In the genomic region with DNA sequence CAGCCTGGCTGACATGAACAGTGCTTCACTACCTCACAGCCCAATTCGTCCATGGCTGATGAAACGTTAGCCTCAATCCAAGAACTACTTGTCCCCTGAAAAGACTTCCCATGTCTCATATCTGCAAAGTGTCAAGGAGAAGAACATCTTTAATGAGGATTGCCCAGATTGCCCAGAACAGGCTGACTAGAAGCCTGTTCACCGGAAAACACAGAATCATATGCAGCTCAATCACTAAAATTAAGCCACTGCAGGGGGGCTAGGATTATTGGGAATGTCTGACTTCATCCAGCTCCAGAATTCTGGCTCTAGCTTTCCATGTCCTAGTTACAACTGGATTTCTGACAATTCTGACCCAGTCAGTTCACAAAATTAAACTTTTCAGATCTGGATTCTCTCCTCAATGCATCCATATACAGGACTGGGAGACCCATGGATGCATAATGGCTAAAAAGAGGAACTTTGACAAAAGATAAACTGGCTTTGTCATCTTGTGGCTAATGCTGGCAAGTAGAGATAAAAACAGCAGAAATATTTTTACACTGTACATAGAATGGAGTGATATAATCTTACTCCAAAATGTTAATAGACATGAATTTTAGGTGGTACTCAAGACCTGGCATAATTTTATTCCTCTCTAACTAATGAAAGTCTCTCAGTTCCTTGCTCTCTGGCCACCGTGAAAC, we compare ENCODE assay signal across 1 cellular context.
A peak's percentile ranks its signal among the peaks of the same experiment; 100 is the strongest.
TF ChIP-seq lines count a peak whose summit lies in the region.

No MANE protein-coding gene starts in this region.

TF ChIP-seq in K562, 482 proteins besides CTCF, POLR2A, EP300 and RAD21 (continued from another document and continues in another):
- TF ChIP-seq, protein P1, sequence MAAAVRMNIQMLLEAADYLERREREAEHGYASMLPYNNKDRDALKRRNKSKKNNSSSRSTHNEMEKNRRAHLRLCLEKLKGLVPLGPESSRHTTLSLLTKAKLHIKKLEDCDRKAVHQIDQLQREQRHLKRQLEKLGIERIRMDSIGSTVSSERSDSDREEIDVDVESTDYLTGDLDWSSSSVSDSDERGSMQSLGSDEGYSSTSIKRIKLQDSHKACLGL (CRISPR knock-in tag; IDR thresholded peaks at IDR 0.05; ENCODE audit: borderline replicate concordance, poor library complexity, severe bottlenecking), result no peak
- TF ChIP-seq ZMIZ1 (IDR thresholded peaks at IDR 0.05; ENCODE audit: low read depth in 2 of 2, low read length in 2 of 2), result 0 out of 4 replicates have a peak, but pooled peaks of 1 of the 2 experiments have one; percentile 35
- TF ChIP-seq NFE2L1 (tag; IDR thresholded peaks at IDR 0.05; ENCODE audit: borderline replicate concordance, low read depth), result no peak
- TF ChIP-seq, protein P2, sequence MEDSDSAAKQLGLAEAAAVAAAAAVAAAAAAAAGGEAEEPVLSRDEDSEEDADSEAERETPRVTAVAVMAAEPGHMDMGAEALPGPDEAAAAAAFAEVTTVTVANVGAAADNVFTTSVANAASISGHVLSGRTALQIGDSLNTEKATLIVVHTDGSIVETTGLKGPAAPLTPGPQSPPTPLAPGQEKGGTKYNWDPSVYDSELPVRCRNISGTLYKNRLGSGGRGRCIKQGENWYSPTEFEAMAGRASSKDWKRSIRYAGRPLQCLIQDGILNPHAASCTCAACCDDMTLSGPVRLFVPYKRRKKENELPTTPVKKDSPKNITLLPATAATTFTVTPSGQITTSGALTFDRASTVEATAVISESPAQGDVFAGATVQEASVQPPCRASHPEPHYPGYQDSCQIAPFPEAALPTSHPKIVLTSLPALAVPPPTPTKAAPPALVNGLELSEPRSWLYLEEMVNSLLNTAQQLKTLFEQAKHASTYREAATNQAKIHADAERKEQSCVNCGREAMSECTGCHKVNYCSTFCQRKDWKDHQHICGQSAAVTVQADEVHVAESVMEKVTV (CRISPR knock-in tag; IDR thresholded peaks at IDR 0.05), result no peak
- TF ChIP-seq TEAD4 (IDR thresholded peaks at IDR 0.05; ENCODE audit: low read length), result peak; percentile 84
- TF ChIP-seq TEAD4 (CRISPR knock-in tag; IDR thresholded peaks at IDR 0.05; ENCODE audit: borderline replicate concordance), result no peak
- no peak for TF ChIP-seq FOXK2 (conservative IDR thresholded peaks at IDR 0.05 in 1 of 2, IDR thresholded peaks at IDR 0.05 in 1 of 2; ENCODE audit: low read depth in 2 of 2)
- no peak for TF ChIP-seq ZNF347 (CRISPR knock-in tag; IDR thresholded peaks at IDR 0.05; ENCODE audit: low read depth)
- no peak for TF ChIP-seq SREBF1 (IDR thresholded peaks at IDR 0.05; ENCODE audit: borderline replicate concordance, low read depth, low read length)
- peak; percentile 71; the same call in 1 of the 2 replicates for TF ChIP-seq PML (IDR thresholded peaks at IDR 0.05; ENCODE audit: low read length)
- TF ChIP-seq FOSL1 (tag; conservative IDR thresholded peaks at IDR 0.05), result peak; percentile 85
- no peak for TF ChIP-seq SMARCB1 (IDR thresholded peaks at IDR 0.05; ENCODE audit: insufficient read length, low read depth)
- peak; percentile 79 for TF ChIP-seq NFE2 (IDR thresholded peaks at IDR 0.05; ENCODE audit: low read depth)
- TF ChIP-seq SMARCE1 (IDR thresholded peaks at IDR 0.05), result peak; percentile 93
- no peak for TF ChIP-seq AFF1 (IDR thresholded peaks at IDR 0.05; ENCODE audit: low read depth in 1 of 2, partially characterized antibody in 2 of 2)
- no peak for TF ChIP-seq PRDM10 (IDR thresholded peaks at IDR 0.05; ENCODE audit: partially characterized antibody)
- no peak for TF ChIP-seq KDM2B (CRISPR knock-in tag; IDR thresholded peaks at IDR 0.05)
- TF ChIP-seq SOX6 (IDR thresholded peaks at IDR 0.05), result peak; percentile 84; the same call in 1 of the 2 replicates
- peak; percentile 69 for TF ChIP-seq TAL1 (IDR thresholded peaks at IDR 0.05)
- no peak for TF ChIP-seq ZBTB33 (CRISPR knock-in tag; IDR thresholded peaks at IDR 0.05)
- TF ChIP-seq MAFK (IDR thresholded peaks at IDR 0.05; ENCODE audit: low read length), result peak; percentile 22; the same call in 1 of the 2 replicates
- no peak for TF ChIP-seq FOXP1 (CRISPR knock-in tag; IDR thresholded peaks at IDR 0.05)
- no peak for TF ChIP-seq ZSCAN29 (IDR thresholded peaks at IDR 0.05)
- TF ChIP-seq MED1 (CRISPR knock-in tag; IDR thresholded peaks at IDR 0.05; ENCODE audit: borderline replicate concordance), result no peak
- no peak for TF ChIP-seq ZNF449 (CRISPR knock-in tag; IDR thresholded peaks at IDR 0.05)
- no peak for TF ChIP-seq ZNF764 (CRISPR knock-in tag; IDR thresholded peaks at IDR 0.05; ENCODE audit: low read depth)
- TF ChIP-seq ZC3H4 (CRISPR knock-in tag; IDR thresholded peaks at IDR 0.05; ENCODE audit: borderline replicate concordance), result no peak
- TF ChIP-seq KDM5B (IDR thresholded peaks at IDR 0.05; ENCODE audit: insufficient replicate concordance, low read depth, low read length), result no peak
- TF ChIP-seq, protein P3, sequence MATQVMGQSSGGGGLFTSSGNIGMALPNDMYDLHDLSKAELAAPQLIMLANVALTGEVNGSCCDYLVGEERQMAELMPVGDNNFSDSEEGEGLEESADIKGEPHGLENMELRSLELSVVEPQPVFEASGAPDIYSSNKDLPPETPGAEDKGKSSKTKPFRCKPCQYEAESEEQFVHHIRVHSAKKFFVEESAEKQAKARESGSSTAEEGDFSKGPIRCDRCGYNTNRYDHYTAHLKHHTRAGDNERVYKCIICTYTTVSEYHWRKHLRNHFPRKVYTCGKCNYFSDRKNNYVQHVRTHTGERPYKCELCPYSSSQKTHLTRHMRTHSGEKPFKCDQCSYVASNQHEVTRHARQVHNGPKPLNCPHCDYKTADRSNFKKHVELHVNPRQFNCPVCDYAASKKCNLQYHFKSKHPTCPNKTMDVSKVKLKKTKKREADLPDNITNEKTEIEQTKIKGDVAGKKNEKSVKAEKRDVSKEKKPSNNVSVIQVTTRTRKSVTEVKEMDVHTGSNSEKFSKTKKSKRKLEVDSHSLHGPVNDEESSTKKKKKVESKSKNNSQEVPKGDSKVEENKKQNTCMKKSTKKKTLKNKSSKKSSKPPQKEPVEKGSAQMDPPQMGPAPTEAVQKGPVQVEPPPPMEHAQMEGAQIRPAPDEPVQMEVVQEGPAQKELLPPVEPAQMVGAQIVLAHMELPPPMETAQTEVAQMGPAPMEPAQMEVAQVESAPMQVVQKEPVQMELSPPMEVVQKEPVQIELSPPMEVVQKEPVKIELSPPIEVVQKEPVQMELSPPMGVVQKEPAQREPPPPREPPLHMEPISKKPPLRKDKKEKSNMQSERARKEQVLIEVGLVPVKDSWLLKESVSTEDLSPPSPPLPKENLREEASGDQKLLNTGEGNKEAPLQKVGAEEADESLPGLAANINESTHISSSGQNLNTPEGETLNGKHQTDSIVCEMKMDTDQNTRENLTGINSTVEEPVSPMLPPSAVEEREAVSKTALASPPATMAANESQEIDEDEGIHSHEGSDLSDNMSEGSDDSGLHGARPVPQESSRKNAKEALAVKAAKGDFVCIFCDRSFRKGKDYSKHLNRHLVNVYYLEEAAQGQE (CRISPR knock-in tag; IDR thresholded peaks at IDR 0.05; ENCODE audit: low read depth), result no peak
- TF ChIP-seq NR2C1 (IDR thresholded peaks at IDR 0.05), result no peak
- TF ChIP-seq NR2C1 (tag; IDR thresholded peaks at IDR 0.05), result no peak
